Comparison of ENCODE assay signal across 11 cellular contexts in the genomic region with DNA sequence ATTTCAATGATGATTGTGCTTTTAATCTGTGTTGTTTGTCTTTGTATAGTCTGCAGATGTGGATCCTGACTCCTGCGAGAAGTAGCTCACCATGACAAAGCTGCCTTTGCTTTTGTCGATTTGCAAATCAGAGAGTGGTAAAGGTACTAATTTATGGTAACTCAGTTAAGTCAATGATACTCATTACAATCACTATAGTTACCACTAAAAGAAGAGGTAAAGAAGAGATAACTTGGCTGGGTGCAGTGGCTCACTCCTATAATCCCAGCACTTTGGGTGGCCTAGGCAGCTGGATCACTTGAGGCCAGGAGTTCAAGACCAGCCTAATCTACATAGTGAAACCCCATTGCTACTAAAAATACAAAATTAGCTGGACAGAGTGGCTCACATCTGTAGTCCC. TPM values are rescaled to one million over a fixed set of nuclear protein-coding genes. Genes with fewer than 3 reads are reported as not detected.
"Had no signal": no experiment of that assay in that cellular context is flagged by ENCODE, and none has a peak within 500 bp of the region (broad histone marks: within the 10 kb centered on the region; RNA-seq: fewer than 3 reads in every experiment).

No MANE protein-coding gene starts in this region.

RNA-seq across cellular contexts. Expression of a gene that starts 17.6 kb away (rescaled TPM):
- total RNA-seq: activated CD4-positive, alpha-beta memory T cell treated with anti-CD3 and anti-CD28 coated beads, Interleukin-2, amount 10 ng/mL, durations not matched to agents 7 days and 5 days; activated CD4-positive, alpha-beta T cell treated with anti-CD3 and anti-CD28 coated beads for 36 hours; activated CD4-positive, alpha-beta T cell treated with anti-CD3 and anti-CD28 coated beads, Interleukin-2, amount 10 ng/mL, durations not matched to agents 7 days and 5 days; activated CD8-positive, alpha-beta memory T cell treated with anti-CD3 and anti-CD28 coated beads, Interleukin-2, amount 10 ng/mL, durations not matched to agents 7 days and 5 days; activated CD8-positive, alpha-beta T cell treated with anti-CD3 and anti-CD28 coated beads, Interleukin-2, amount 10 ng/mL, durations not matched to agents 7 days and 5 days; activated naive CD8-positive, alpha-beta T cell treated with anti-CD3 and anti-CD28 coated beads, Interleukin-2, amount 10 ng/mL, durations not matched to agents 7 days and 5 days; activated T-helper 2 cell treated with anti-CD3 and anti-CD28 coated beads, Interferon-gamma antibody, Interleukin-2, Interleukin-4, amounts not matched to agents 10 μg/mL and 5 μg/mL and 100 μg/mL, durations not matched to agents 14 hours and 24 hours and 36 hours; ascending aorta; bronchial epithelial cell; cardiac muscle cell had no signal
- polyA plus RNA-seq: adipose tissue, cardiac muscle cell had no signal

RNA-seq across cellular contexts. Expression of a gene that starts 20.6 kb away (rescaled TPM):
- total RNA-seq: activated CD4-positive, alpha-beta memory T cell treated with anti-CD3 and anti-CD28 coated beads, Interleukin-2, amount 10 ng/mL, durations not matched to agents 7 days and 5 days; activated CD4-positive, alpha-beta T cell treated with anti-CD3 and anti-CD28 coated beads for 36 hours; activated CD4-positive, alpha-beta T cell treated with anti-CD3 and anti-CD28 coated beads, Interleukin-2, amount 10 ng/mL, durations not matched to agents 7 days and 5 days; activated CD8-positive, alpha-beta memory T cell treated with anti-CD3 and anti-CD28 coated beads, Interleukin-2, amount 10 ng/mL, durations not matched to agents 7 days and 5 days; activated CD8-positive, alpha-beta T cell treated with anti-CD3 and anti-CD28 coated beads, Interleukin-2, amount 10 ng/mL, durations not matched to agents 7 days and 5 days; activated naive CD8-positive, alpha-beta T cell treated with anti-CD3 and anti-CD28 coated beads, Interleukin-2, amount 10 ng/mL, durations not matched to agents 7 days and 5 days; activated T-helper 2 cell treated with anti-CD3 and anti-CD28 coated beads, Interferon-gamma antibody, Interleukin-2, Interleukin-4, amounts not matched to agents 10 μg/mL and 5 μg/mL and 100 μg/mL, durations not matched to agents 14 hours and 24 hours and 36 hours; ascending aorta; bronchial epithelial cell; cardiac muscle cell had no signal
- polyA plus RNA-seq: adipose tissue, cardiac muscle cell had no signal

RNA-seq across cellular contexts. Expression of a gene that starts 33.8 kb away (rescaled TPM):
- total RNA-seq: activated CD4-positive, alpha-beta memory T cell treated with anti-CD3 and anti-CD28 coated beads, Interleukin-2, amount 10 ng/mL, durations not matched to agents 7 days and 5 days; activated CD4-positive, alpha-beta T cell treated with anti-CD3 and anti-CD28 coated beads for 36 hours; activated CD4-positive, alpha-beta T cell treated with anti-CD3 and anti-CD28 coated beads, Interleukin-2, amount 10 ng/mL, durations not matched to agents 7 days and 5 days; activated CD8-positive, alpha-beta memory T cell treated with anti-CD3 and anti-CD28 coated beads, Interleukin-2, amount 10 ng/mL, durations not matched to agents 7 days and 5 days; activated CD8-positive, alpha-beta T cell treated with anti-CD3 and anti-CD28 coated beads, Interleukin-2, amount 10 ng/mL, durations not matched to agents 7 days and 5 days; activated naive CD8-positive, alpha-beta T cell treated with anti-CD3 and anti-CD28 coated beads, Interleukin-2, amount 10 ng/mL, durations not matched to agents 7 days and 5 days; activated T-helper 2 cell treated with anti-CD3 and anti-CD28 coated beads, Interferon-gamma antibody, Interleukin-2, Interleukin-4, amounts not matched to agents 10 μg/mL and 5 μg/mL and 100 μg/mL, durations not matched to agents 14 hours and 24 hours and 36 hours; ascending aorta; bronchial epithelial cell; cardiac muscle cell had no signal
- polyA plus RNA-seq: adipose tissue, cardiac muscle cell had no signal
